In the genomic region with DNA sequence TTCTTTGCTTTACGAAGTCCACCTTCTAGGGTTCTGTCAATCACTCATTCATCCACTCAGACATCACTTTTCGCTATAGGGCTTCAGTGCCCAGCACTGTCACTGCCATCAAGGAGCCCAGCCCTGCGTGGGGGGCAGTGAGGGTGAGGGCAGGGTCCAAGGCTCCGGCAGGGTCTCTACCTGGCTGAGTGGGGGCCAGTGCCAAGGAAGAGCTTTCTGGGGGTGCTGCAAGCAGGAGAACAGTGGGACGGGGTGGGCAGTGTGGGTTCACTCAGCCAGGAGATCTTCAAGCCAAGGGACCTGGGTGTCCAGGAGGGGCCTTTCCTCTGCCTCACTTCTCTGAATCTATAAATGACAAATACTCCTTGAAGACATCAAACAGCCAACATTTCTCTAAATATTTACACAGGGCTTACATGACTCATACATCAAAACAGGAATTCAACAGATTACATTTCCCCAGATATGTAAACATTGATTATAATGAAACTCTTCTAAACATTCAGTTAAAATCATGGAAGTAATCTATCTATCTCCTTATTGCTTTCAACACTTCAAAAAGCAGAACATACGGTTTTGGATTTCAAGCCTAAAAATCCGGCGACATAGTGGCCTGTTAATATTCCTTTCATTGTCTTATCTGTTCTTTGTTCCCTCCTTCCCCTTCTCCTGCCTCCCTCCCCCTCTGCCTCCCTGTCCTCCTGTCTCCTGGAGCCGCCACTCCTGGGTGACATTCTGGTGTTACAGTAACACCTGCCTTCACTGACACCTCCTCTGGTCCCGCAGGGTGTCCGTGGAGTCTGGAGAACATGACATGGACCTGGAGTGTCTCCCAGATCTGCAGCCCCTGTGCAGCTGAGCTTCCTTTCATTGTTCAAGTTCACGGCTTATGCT, we compare ENCODE assay signal across 1 cellular context.
A peak's percentile ranks its signal among the peaks of the same experiment; 100 is the strongest.
TF ChIP-seq lines count a peak whose summit lies in the region.

No MANE protein-coding gene starts in this region.

TF ChIP-seq in HEK293, 187 proteins besides CTCF, POLR2A, EP300 and RAD21 (continued from another document and continues in another):
- TF ChIP-seq, protein P1, sequence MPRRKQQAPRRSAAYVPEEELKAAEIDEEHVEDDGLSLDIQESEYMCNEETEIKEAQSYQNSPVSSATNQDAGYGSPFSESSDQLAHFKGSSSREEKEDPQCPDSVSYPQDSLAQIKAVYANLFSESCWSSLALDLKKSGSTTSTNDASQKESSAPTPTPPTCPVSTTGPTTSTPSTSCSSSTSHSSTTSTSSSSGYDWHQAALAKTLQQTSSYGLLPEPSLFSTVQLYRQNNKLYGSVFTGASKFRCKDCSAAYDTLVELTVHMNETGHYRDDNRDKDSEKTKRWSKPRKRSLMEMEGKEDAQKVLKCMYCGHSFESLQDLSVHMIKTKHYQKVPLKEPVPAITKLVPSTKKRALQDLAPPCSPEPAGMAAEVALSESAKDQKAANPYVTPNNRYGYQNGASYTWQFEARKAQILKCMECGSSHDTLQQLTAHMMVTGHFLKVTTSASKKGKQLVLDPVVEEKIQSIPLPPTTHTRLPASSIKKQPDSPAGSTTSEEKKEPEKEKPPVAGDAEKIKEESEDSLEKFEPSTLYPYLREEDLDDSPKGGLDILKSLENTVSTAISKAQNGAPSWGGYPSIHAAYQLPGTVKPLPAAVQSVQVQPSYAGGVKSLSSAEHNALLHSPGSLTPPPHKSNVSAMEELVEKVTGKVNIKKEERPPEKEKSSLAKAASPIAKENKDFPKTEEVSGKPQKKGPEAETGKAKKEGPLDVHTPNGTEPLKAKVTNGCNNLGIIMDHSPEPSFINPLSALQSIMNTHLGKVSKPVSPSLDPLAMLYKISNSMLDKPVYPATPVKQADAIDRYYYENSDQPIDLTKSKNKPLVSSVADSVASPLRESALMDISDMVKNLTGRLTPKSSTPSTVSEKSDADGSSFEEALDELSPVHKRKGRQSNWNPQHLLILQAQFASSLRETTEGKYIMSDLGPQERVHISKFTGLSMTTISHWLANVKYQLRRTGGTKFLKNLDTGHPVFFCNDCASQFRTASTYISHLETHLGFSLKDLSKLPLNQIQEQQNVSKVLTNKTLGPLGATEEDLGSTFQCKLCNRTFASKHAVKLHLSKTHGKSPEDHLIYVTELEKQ (tag by site-specific recombination; IDR thresholded peaks at IDR 0.05; ENCODE audit: borderline replicate concordance): no peak
- TF ChIP-seq GFI1B (tag by site-specific recombination; IDR thresholded peaks at IDR 0.05) (no peak), ZNF768 (tag by site-specific recombination; IDR thresholded peaks at IDR 0.05) (no peak), ZNF837 (tag by site-specific recombination; IDR thresholded peaks at IDR 0.05) (no peak), ZNF623 (tag by site-specific recombination; IDR thresholded peaks at IDR 0.05) (no peak), SP7 (tag by site-specific recombination; IDR thresholded peaks at IDR 0.05) (no peak), ZNF292 (tag by site-specific recombination; IDR thresholded peaks at IDR 0.05; ENCODE audit: borderline replicate concordance, low read depth) (no peak), ZNF560 (tag by site-specific recombination; IDR thresholded peaks at IDR 0.05; ENCODE audit: borderline replicate concordance) (no peak), ZSCAN23 (tag by site-specific recombination; IDR thresholded peaks at IDR 0.05) (no peak), ZBTB21 (tag by site-specific recombination; IDR thresholded peaks at IDR 0.05) (no peak), ZNF366 (tag by site-specific recombination; conservative IDR thresholded peaks at IDR 0.05) (no peak), ZNF621 (tag by site-specific recombination; IDR thresholded peaks at IDR 0.05) (no peak), ZNF266 (tag by site-specific recombination; IDR thresholded peaks at IDR 0.05; ENCODE audit: low read depth) (no peak), ZNF596 (tag by site-specific recombination; IDR thresholded peaks at IDR 0.05) (no peak), ZNF335 (tag by site-specific recombination; conservative IDR thresholded peaks at IDR 0.05) (0 out of 2 replicates have a peak, but pooled peaks have one; percentile 15), ZNF10 (tag by site-specific recombination; IDR thresholded peaks at IDR 0.05) (no peak), TCF7L2 (IDR thresholded peaks at IDR 0.05; ENCODE audit: borderline replicate concordance, low read depth, low read length) (0 out of 2 replicates have a peak, but pooled peaks have one; percentile 49), ZNF558 (tag by site-specific recombination; IDR thresholded peaks at IDR 0.05) (no peak), KLF8 (tag by site-specific recombination; IDR thresholded peaks at IDR 0.05) (0 out of 2 replicates have a peak, but pooled peaks have one; percentile 15), ZNF202 (tag by site-specific recombination; IDR thresholded peaks at IDR 0.05; ENCODE audit: borderline replicate concordance) (no peak), ZNF792 (tag by site-specific recombination; IDR thresholded peaks at IDR 0.05) (no peak), ZNF830 (tag by site-specific recombination; IDR thresholded peaks at IDR 0.05; ENCODE audit: low read depth) (no peak)
- TF ChIP-seq, protein P2, sequence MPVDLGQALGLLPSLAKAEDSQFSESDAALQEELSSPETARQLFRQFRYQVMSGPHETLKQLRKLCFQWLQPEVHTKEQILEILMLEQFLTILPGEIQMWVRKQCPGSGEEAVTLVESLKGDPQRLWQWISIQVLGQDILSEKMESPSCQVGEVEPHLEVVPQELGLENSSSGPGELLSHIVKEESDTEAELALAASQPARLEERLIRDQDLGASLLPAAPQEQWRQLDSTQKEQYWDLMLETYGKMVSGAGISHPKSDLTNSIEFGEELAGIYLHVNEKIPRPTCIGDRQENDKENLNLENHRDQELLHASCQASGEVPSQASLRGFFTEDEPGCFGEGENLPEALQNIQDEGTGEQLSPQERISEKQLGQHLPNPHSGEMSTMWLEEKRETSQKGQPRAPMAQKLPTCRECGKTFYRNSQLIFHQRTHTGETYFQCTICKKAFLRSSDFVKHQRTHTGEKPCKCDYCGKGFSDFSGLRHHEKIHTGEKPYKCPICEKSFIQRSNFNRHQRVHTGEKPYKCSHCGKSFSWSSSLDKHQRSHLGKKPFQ (tag by site-specific recombination; IDR thresholded peaks at IDR 0.05): no peak
- TF ChIP-seq, protein P3, sequence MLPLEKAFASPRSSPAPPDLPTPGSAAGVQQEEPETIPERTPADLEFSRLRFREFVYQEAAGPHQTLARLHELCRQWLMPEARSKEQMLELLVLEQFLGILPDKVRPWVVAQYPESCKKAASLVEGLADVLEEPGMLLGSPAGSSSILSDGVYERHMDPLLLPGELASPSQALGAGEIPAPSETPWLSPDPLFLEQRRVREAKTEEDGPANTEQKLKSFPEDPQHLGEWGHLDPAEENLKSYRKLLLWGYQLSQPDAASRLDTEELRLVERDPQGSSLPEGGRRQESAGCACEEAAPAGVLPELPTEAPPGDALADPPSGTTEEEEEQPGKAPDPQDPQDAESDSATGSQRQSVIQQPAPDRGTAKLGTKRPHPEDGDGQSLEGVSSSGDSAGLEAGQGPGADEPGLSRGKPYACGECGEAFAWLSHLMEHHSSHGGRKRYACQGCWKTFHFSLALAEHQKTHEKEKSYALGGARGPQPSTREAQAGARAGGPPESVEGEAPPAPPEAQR (tag by site-specific recombination; IDR thresholded peaks at IDR 0.05): no peak
- TF ChIP-seq, protein P4, sequence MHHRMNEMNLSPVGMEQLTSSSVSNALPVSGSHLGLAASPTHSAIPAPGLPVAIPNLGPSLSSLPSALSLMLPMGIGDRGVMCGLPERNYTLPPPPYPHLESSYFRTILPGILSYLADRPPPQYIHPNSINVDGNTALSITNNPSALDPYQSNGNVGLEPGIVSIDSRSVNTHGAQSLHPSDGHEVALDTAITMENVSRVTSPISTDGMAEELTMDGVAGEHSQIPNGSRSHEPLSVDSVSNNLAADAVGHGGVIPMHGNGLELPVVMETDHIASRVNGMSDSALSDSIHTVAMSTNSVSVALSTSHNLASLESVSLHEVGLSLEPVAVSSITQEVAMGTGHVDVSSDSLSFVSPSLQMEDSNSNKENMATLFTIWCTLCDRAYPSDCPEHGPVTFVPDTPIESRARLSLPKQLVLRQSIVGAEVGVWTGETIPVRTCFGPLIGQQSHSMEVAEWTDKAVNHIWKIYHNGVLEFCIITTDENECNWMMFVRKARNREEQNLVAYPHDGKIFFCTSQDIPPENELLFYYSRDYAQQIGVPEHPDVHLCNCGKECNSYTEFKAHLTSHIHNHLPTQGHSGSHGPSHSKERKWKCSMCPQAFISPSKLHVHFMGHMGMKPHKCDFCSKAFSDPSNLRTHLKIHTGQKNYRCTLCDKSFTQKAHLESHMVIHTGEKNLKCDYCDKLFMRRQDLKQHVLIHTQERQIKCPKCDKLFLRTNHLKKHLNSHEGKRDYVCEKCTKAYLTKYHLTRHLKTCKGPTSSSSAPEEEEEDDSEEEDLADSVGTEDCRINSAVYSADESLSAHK (tag by site-specific recombination; IDR thresholded peaks at IDR 0.05): no peak
- TF ChIP-seq, protein P5, sequence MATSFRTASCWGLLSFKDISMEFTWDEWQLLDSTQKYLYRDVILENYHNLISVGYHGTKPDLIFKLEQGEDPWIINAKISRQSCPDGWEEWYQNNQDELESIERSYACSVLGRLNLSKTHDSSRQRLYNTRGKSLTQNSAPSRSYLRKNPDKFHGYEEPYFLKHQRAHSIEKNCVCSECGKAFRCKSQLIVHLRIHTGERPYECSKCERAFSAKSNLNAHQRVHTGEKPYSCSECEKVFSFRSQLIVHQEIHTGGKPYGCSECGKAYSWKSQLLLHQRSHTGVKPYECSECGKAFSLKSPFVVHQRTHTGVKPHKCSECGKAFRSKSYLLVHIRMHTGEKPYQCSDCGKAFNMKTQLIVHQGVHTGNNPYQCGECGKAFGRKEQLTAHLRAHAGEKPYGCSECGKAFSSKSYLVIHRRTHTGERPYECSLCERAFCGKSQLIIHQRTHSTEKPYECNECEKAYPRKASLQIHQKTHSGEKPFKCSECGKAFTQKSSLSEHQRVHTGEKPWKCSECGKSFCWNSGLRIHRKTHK (tag by site-specific recombination; IDR thresholded peaks at IDR 0.05): no peak
- TF ChIP-seq, protein P6, sequence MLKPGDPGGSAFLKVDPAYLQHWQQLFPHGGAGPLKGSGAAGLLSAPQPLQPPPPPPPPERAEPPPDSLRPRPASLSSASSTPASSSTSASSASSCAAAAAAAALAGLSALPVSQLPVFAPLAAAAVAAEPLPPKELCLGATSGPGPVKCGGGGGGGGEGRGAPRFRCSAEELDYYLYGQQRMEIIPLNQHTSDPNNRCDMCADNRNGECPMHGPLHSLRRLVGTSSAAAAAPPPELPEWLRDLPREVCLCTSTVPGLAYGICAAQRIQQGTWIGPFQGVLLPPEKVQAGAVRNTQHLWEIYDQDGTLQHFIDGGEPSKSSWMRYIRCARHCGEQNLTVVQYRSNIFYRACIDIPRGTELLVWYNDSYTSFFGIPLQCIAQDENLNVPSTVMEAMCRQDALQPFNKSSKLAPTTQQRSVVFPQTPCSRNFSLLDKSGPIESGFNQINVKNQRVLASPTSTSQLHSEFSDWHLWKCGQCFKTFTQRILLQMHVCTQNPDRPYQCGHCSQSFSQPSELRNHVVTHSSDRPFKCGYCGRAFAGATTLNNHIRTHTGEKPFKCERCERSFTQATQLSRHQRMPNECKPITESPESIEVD (tag by site-specific recombination; IDR thresholded peaks at IDR 0.05): peak; percentile 77
- TF ChIP-seq, protein P7, sequence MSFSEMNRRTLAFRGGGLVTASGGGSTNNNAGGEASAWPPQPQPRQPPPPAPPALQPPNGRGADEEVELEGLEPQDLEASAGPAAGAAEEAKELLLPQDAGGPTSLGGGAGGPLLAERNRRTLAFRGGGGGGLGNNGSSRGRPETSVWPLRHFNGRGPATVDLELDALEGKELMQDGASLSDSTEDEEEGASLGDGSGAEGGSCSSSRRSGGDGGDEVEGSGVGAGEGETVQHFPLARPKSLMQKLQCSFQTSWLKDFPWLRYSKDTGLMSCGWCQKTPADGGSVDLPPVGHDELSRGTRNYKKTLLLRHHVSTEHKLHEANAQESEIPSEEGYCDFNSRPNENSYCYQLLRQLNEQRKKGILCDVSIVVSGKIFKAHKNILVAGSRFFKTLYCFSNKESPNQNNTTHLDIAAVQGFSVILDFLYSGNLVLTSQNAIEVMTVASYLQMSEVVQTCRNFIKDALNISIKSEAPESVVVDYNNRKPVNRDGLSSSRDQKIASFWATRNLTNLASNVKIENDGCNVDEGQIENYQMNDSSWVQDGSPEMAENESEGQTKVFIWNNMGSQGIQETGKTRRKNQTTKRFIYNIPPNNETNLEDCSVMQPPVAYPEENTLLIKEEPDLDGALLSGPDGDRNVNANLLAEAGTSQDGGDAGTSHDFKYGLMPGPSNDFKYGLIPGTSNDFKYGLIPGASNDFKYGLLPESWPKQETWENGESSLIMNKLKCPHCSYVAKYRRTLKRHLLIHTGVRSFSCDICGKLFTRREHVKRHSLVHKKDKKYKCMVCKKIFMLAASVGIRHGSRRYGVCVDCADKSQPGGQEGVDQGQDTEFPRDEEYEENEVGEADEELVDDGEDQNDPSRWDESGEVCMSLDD (tag by site-specific recombination; IDR thresholded peaks at IDR 0.05): no peak
- TF ChIP-seq, protein P8, sequence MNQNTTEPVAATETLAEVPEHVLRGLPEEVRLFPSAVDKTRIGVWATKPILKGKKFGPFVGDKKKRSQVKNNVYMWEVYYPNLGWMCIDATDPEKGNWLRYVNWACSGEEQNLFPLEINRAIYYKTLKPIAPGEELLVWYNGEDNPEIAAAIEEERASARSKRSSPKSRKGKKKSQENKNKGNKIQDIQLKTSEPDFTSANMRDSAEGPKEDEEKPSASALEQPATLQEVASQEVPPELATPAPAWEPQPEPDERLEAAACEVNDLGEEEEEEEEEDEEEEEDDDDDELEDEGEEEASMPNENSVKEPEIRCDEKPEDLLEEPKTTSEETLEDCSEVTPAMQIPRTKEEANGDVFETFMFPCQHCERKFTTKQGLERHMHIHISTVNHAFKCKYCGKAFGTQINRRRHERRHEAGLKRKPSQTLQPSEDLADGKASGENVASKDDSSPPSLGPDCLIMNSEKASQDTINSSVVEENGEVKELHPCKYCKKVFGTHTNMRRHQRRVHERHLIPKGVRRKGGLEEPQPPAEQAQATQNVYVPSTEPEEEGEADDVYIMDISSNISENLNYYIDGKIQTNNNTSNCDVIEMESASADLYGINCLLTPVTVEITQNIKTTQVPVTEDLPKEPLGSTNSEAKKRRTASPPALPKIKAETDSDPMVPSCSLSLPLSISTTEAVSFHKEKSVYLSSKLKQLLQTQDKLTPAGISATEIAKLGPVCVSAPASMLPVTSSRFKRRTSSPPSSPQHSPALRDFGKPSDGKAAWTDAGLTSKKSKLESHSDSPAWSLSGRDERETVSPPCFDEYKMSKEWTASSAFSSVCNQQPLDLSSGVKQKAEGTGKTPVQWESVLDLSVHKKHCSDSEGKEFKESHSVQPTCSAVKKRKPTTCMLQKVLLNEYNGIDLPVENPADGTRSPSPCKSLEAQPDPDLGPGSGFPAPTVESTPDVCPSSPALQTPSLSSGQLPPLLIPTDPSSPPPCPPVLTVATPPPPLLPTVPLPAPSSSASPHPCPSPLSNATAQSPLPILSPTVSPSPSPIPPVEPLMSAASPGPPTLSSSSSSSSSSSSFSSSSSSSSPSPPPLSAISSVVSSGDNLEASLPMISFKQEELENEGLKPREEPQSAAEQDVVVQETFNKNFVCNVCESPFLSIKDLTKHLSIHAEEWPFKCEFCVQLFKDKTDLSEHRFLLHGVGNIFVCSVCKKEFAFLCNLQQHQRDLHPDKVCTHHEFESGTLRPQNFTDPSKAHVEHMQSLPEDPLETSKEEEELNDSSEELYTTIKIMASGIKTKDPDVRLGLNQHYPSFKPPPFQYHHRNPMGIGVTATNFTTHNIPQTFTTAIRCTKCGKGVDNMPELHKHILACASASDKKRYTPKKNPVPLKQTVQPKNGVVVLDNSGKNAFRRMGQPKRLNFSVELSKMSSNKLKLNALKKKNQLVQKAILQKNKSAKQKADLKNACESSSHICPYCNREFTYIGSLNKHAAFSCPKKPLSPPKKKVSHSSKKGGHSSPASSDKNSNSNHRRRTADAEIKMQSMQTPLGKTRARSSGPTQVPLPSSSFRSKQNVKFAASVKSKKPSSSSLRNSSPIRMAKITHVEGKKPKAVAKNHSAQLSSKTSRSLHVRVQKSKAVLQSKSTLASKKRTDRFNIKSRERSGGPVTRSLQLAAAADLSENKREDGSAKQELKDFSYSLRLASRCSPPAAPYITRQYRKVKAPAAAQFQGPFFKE (tag by site-specific recombination; IDR thresholded peaks at IDR 0.05; ENCODE audit: borderline replicate concordance): no peak
